9 cellular contexts compared by ENCODE assay signal in genomic region chr14:102138535-102138934, GRCh38. TPM values are rescaled to one million over a fixed set of nuclear protein-coding genes. Genes with fewer than 3 reads are reported as not detected.
A peak's percentile ranks its signal among the peaks of the same experiment; 100 is the strongest.
DNase-seq lines count a peak whose midpoint lies in the region; ATAC-seq, FAIRE-seq and TF ChIP-seq lines count a peak whose summit lies in the region.
"Had no signal": no experiment of that assay in that cellular context is flagged by ENCODE, and none has a peak within 500 bp of the region (broad histone marks: within the 10 kb centered on the region; RNA-seq: fewer than 3 reads in every experiment).

No MANE protein-coding gene starts in this region.

- H3K4ac ChIP-seq in mesendoderm (ENCODE audit: low read depth, low read length): no peak overlapping the region

- no peak for TF ChIP-seq POLR2A in HCT116 (IDR thresholded peaks at IDR 0.05; ENCODE audit: borderline replicate concordance, extremely low read depth, insufficient read depth, insufficient read length)
- no peak for TF ChIP-seq POLR2A in K562 (conservative IDR thresholded peaks at IDR 0.05)

- 0% methylated on average over 3 of the region's 3 CpGs for WGBS in K562 (ENCODE audit: insufficient coverage, low coverage, missing lambda C conversion rate)
- no CpG with 5 or more reads among the region's 3 CpGs for WGBS in mesendoderm (ENCODE audit: extremely low coverage, insufficient coverage, low lambda C conversion rate)

- H3K4me2 ChIP-seq in HCT116 (ENCODE audit: low read length) (peak overlapping the region; percentile 81), K562 (ENCODE audit: insufficient read depth, low read length) (peak overlapping the region; percentile 89), mesendoderm (ENCODE audit: low read length) (peak overlapping the region; percentile 33)

- no peaks in the 10 kb centered on the region for H3K9me2 ChIP-seq in HCT116 (ENCODE audit: insufficient read depth)

- peaks cover 6% of the 10 kb centered on the region; the same call in 1 of the 2 replicates for H4K20me1 ChIP-seq in HCT116 (ENCODE audit: insufficient read depth)
- peaks cover 10% of the 10 kb centered on the region; the same call in 1 of the 2 replicates for H4K20me1 ChIP-seq in K562 (replicated peaks; ENCODE audit: control insufficient read depth, insufficient read depth, low read length)

- no peak overlapping the region for H3K18ac ChIP-seq in mesendoderm (ENCODE audit: low read length)

- intact Hi-C loops in HCT116 (cut with micrococcal nuclease) (loop anchor here (2.0 to 5.0 kb wide), 2 partner anchors 176 kb away; partner anchors contain the start of gene DYNC1H1), K562 (cut with micrococcal nuclease) (no loop called here)

- H2BK5ac ChIP-seq in mesendoderm (ENCODE audit: low read length): no peak overlapping the region

- H3K79me1 ChIP-seq in mesendoderm (ENCODE audit: low read length): peaks cover 6% of the 10 kb centered on the region

- H2BK15ac ChIP-seq in mesendoderm (replicated peaks; ENCODE audit: low read depth): no peak overlapping the region

- in situ Hi-C loops in K562 (cut with MboI): no loop called here

- FAIRE-seq in K562 (lab: Jason Lieb, UNC): no peak
- FAIRE-seq: endometrium had no signal

- H3K9ac ChIP-seq in HCT116 (ENCODE audit: low read length): peak overlapping the region; percentile 89
- H3K9ac ChIP-seq in K562 (ENCODE audit: insufficient read depth in 1 of 2, low read depth in 2 of 2, low read length in 2 of 2): peak overlapping the region; percentile 64 to 93
- H3K9ac ChIP-seq in mesendoderm (ENCODE audit: low read length): peak overlapping the region; percentile 87

- no peak overlapping the region for H2BK120ac ChIP-seq in mesendoderm (ENCODE audit: low read depth, low read length)

- H2AFZ ChIP-seq in HCT116 (ENCODE audit: low read depth, low read length, poor library complexity, severe bottlenecking): no peak overlapping the region
- H2AFZ ChIP-seq in K562 (ENCODE audit: low read depth, low read length): peak overlapping the region; percentile 97

- POLR2A ChIA-PET in HCT116 (lab: Charles Lee) (interaction anchor here (1.0 kb wide), 1 partner anchor 51 kb away, joined by 3 read pairs; no protein-coding TSS in a partner anchor), K562 (lab: Yijun Ruan, JAX) (interaction anchor here (0.6 to 0.7 kb wide), 2 partner anchors 12 to 80 kb away, joined by 3 to 6 read pairs; no protein-coding TSS in a partner anchor)

- RAD21 ChIA-PET in HCT116 (lab: Charles Lee; ENCODE audit: low non-redundant PET in 1 of 2, low total read pairs in 2 of 2, uncharacterized antibody in 2 of 2, unreplicated experiment in 2 of 2): no interaction called here

- H3K27ac ChIP-seq in 22Rv1 (peak overlapping the region; percentile 79), HCT116 (ENCODE audit: low read depth, low read length) (peak overlapping the region; percentile 76; the same call in 1 of the 2 replicates), K562 (ENCODE audit: extremely low read depth, low read depth, low read length) (peak overlapping the region; percentile 69; the same call in 2 of the 3 replicates), mesendoderm (ENCODE audit: low read depth, low read length) (no peak overlapping the region)

- no peaks in the 10 kb centered on the region for H3K27me3 ChIP-seq in HCT116 (ENCODE audit: insufficient read depth, low read length)
- H3K27me3 ChIP-seq in K562 (ENCODE audit: control insufficient read depth in 2 of 2, insufficient read depth in 2 of 2, low read length in 2 of 2): no peaks in the 10 kb centered on the region
- no peaks in the 10 kb centered on the region for H3K27me3 ChIP-seq in mesendoderm (ENCODE audit: insufficient read depth, low read length, poor library complexity)

- H3K36me3 ChIP-seq in HCT116 (ENCODE audit: control insufficient read depth in 1 of 2, insufficient read depth in 2 of 2, low read length in 2 of 2) (no peaks in the 10 kb centered on the region), K562 (ENCODE audit: control insufficient read depth, insufficient read depth, low read length) (no peaks in the 10 kb centered on the region), mesendoderm (ENCODE audit: control insufficient read depth, insufficient read depth, low read length) (no peaks in the 10 kb centered on the region)

- CTCF ChIA-PET in HCT116 (lab: Charles Lee) (interaction anchor here (0.5 kb wide), 1 partner anchor 12 kb away, joined by 4 read pairs; no protein-coding TSS in a partner anchor), K562 (lab: Yijun Ruan, JAX; ENCODE audit: low intra/inter-chr PET ratio) (no interaction called here)

- H3K9me1 ChIP-seq in K562 (ENCODE audit: control insufficient read depth, insufficient read depth, low read length): no peaks in the 10 kb centered on the region

- TF ChIP-seq RAD21 in HCT116 (IDR thresholded peaks at IDR 0.05; ENCODE audit: low read depth) (no peak), K562 (CRISPR knock-in tag; conservative IDR thresholded peaks at IDR 0.05 in 1 of 2, IDR thresholded peaks at IDR 0.05 in 1 of 2) (no peak)

- ATAC-seq in HCT116 (no peak), K562 (no peak), GM21619 (IDR thresholded peaks at IDR 0.05; ENCODE audit: unreplicated experiment) (no peak)

- H3K56ac ChIP-seq in mesendoderm (ENCODE audit: low read length): peak overlapping the region; percentile 25

- H3K9me3 ChIP-seq in HCT116 (ENCODE audit: control insufficient read depth in 1 of 2, insufficient read depth in 1 of 2, low read depth in 1 of 2, low read length in 2 of 2) (no peaks in the 10 kb centered on the region), K562 (replicated peaks; ENCODE audit: control insufficient read depth, insufficient read depth, low read depth, low read length) (no peaks in the 10 kb centered on the region)

- no peak for DNase-seq in HCT116 (ENCODE audit: low read depth, low spot score)
- DNase-seq in K562 (ENCODE audit: extremely low read depth in 1 of 4, low spot score in 3 of 4): no peak
- no peak for DNase-seq in mesendoderm
- DNase-seq in effector CD8-positive, alpha-beta T cell (lab: John Stamatoyannopoulos, UW): no peak
- no peak for DNase-seq in T1000 (lab: John Stamatoyannopoulos, UW)
- no peak for DNase-seq in NCI-H524 (lab: John Stamatoyannopoulos, UW)

- H4K8ac ChIP-seq in mesendoderm (ENCODE audit: low read depth, low read length): no peak overlapping the region

- TF ChIP-seq EP300 in K562 (IDR thresholded peaks at IDR 0.05; ENCODE audit: low read length): no peak

- peaks cover 52% of the 10 kb centered on the region for H3K79me2 ChIP-seq in HCT116 (ENCODE audit: insufficient read depth, low read length)
- peaks cover 51% of the 10 kb centered on the region for H3K79me2 ChIP-seq in K562 (ENCODE audit: control insufficient read depth, insufficient read depth, low read length)
- H3K79me2 ChIP-seq in mesendoderm (ENCODE audit: control insufficient read depth, insufficient read depth, low read length): peaks cover 20% of the 10 kb centered on the region

- no peak overlapping the region for H3K23ac ChIP-seq in mesendoderm (ENCODE audit: low read length)

- BruUV-seq in HCT116 (replicated peaks; lab: Mats Ljungman, UMichigan) (TSS peak; percentile 75), K562 (replicated peaks; lab: Mats Ljungman, UMichigan) (no TSS peak)

- no peak overlapping the region for H2AK5ac ChIP-seq in mesendoderm (ENCODE audit: low read length)

- no peak overlapping the region for H4K5ac ChIP-seq in mesendoderm (ENCODE audit: low read length)

- H3K4me1 ChIP-seq in HCT116 (ENCODE audit: control insufficient read depth in 1 of 2, insufficient read depth in 2 of 2, low read length in 2 of 2): peaks cover 5 to 16% of the 10 kb centered on the region in 2 experiments; a peak in 3 of 4 replicates
- H3K4me1 ChIP-seq in K562 (replicated peaks in 1 of 2; ENCODE audit: control insufficient read depth in 2 of 2, insufficient read depth in 2 of 2, low read length in 2 of 2): peaks cover 3 to 12% of the 10 kb centered on the region in 2 experiments; a peak in 3 of 5 replicates
- peaks cover 2% of the 10 kb centered on the region for H3K4me1 ChIP-seq in mesendoderm (ENCODE audit: control insufficient read depth, low read depth, low read length)

- H3K4me3 ChIP-seq in HCT116 (replicated peaks in 1 of 2; ENCODE audit: low read depth in 1 of 2, low read length in 2 of 2) (peak overlapping the region; percentile 83 to 91), K562 (peak overlapping the region; percentile 87), mesendoderm (ENCODE audit: low read length) (peak overlapping the region; percentile 85)

- TF ChIP-seq CTCF in 22Rv1 (IDR thresholded peaks at IDR 0.05) (no peak), HCT116 (IDR thresholded peaks at IDR 0.05 in 2 of 3, conservative IDR thresholded peaks at IDR 0.05 in 1 of 3; ENCODE audit: borderline replicate concordance in 1 of 3, insufficient read depth in 1 of 3, low read depth in 2 of 3, low read length in 2 of 3) (no peak), K562 (IDR thresholded peaks at IDR 0.05 in 2 of 3, conservative IDR thresholded peaks at IDR 0.05 in 1 of 3; ENCODE audit: insufficient read depth in 2 of 3, low read depth in 1 of 3, low read length in 3 of 3) (no peak)

RNA-seq across cellular contexts. Expression of gene WDR20, which starts 1.2 kb away (rescaled TPM):
- total RNA-seq in HCT116 (2021; ENCODE audit: unreplicated experiment) (21.1 TPM), K562 (2014; rRNA removed) (8.0 and 9.6 TPM in 2 replicates), K562 (2014; rRNA removed; fragmentation: Illumina TruSeq; extraction: Trizol) (12.1 and 13.9 TPM in 2 replicates), K562 (2015; rRNA removed; fragmentation: Illumina TruSeq; extraction: Trizol) (14.7 and 15.3 TPM in 2 replicates), K562 (2021) (13.3 and 16.6 TPM in 2 replicates)
- polyA plus RNA-seq in HCT116 (2012): 10.6 and 12.0 TPM in 2 replicates
- total RNA-seq in K562 (2011; cell fraction: chromatin; rRNA removed; ENCODE audit: low replicate concordance): 40.2 and 51.8 TPM in 2 replicates
- total RNA-seq in K562 (2011; cell fraction: nucleolus; rRNA removed): 22.0 and 24.1 TPM in 2 replicates
- 41.4 and 49.4 TPM in 2 replicates for total RNA-seq in K562 (2011; cell fraction: nucleoplasm; rRNA removed)
- polyA plus RNA-seq in K562 (2011; rRNA removed) (10.0 and 11.8 TPM in 2 replicates), K562 (2014; fragmentation: Illumina TruSeq; extraction: Trizol) (10.2 and 10.5 TPM in 2 replicates), K562 (2014; fragmentation: Nextera tagmentation; extraction: Ambion mirVana) (10 to 100 TPM in 1 of 2 experiments, 1 to 10 TPM in 1; 7.0 to 12.1 TPM), K562 (2014; rRNA removed) (9.4 and 11.7 TPM in 2 replicates)
- polyA plus RNA-seq in K562 (2011; cell fraction: cytosol; rRNA removed): 8.6 and 8.7 TPM in 2 replicates
- 12.1 and 12.4 TPM in 2 replicates for polyA plus RNA-seq in K562 (2011; cell fraction: nucleus; rRNA removed)
- 7.8 and 9.6 TPM in 2 replicates for polyA plus RNA-seq in K562 (2012)
- 23.3 and 23.9 TPM in 2 replicates for polyA minus RNA-seq in K562 (2011; rRNA and poly(A)+ RNA removed)
- polyA minus RNA-seq in K562 (2011; cell fraction: cytosol; rRNA and poly(A)+ RNA removed): 11.5 and 17.4 TPM in 2 replicates
- 7.7 and 15.2 TPM in 2 replicates for polyA minus RNA-seq in K562 (2011; cell fraction: nucleus; rRNA and poly(A)+ RNA removed)
- 15.4 TPM for polyA plus RNA-seq in mesendoderm (2013, experiment 1 of 2)
- 14.5 TPM for polyA plus RNA-seq in mesendoderm (2013, experiment 2 of 2)

RNA-seq across cellular contexts. Expression of gene HSP90AA1, which starts 51.7 kb away (rescaled TPM):
- total RNA-seq in HCT116 (2021; ENCODE audit: unreplicated experiment) (1,380 TPM), K562 (2014; rRNA removed) (578 and 630 TPM in 2 replicates), K562 (2014; rRNA removed; fragmentation: Illumina TruSeq; extraction: Trizol) (496 and 561 TPM in 2 replicates), K562 (2015; rRNA removed; fragmentation: Illumina TruSeq; extraction: Trizol) (376 and 377 TPM in 2 replicates), K562 (2021) (895 and 957 TPM in 2 replicates)
- polyA plus RNA-seq in HCT116 (2012): 597 and 977 TPM in 2 replicates
- total RNA-seq in K562 (2011; cell fraction: chromatin; rRNA removed; ENCODE audit: low replicate concordance): 297 and 1,009 TPM in 2 replicates
- total RNA-seq in K562 (2011; cell fraction: nucleolus; rRNA removed): 170 and 251 TPM in 2 replicates
- total RNA-seq in K562 (2011; cell fraction: nucleoplasm; rRNA removed): 335 and 379 TPM in 2 replicates
- polyA plus RNA-seq in K562 (2011; rRNA removed) (1,094 and 1,547 TPM in 2 replicates), K562 (2014; fragmentation: Illumina TruSeq; extraction: Trizol) (1,640 and 1,731 TPM in 2 replicates), K562 (2014; fragmentation: Nextera tagmentation; extraction: Ambion mirVana) (1,000 to 10,000 TPM in 1 of 2 experiments, 100 to 1,000 TPM in 1; 787 to 1,003 TPM), K562 (2014; rRNA removed) (879 and 956 TPM in 2 replicates)
- 239 and 550 TPM in 2 replicates for polyA plus RNA-seq in K562 (2011; cell fraction: cytosol; rRNA removed)
- polyA plus RNA-seq in K562 (2011; cell fraction: nucleus; rRNA removed): 154 and 294 TPM in 2 replicates
- polyA plus RNA-seq in K562 (2012): 370 and 1,431 TPM in 2 replicates
- polyA minus RNA-seq in K562 (2011; rRNA and poly(A)+ RNA removed): 1,917 and 1,981 TPM in 2 replicates
- 1,324 and 1,529 TPM in 2 replicates for polyA minus RNA-seq in K562 (2011; cell fraction: cytosol; rRNA and poly(A)+ RNA removed)
- 126 and 337 TPM in 2 replicates for polyA minus RNA-seq in K562 (2011; cell fraction: nucleus; rRNA and poly(A)+ RNA removed)
- polyA plus RNA-seq in mesendoderm (2013, experiment 1 of 2): 1,232 TPM
- 1,230 TPM for polyA plus RNA-seq in mesendoderm (2013, experiment 2 of 2)

Comparison
In these comparisons a context has a peak if more than half of its experiments do, and no peak if none do; other contexts are left out.
1. H3K4me2 ChIP-seq: peak in every context shown above with its lines; median percentile 89 in K562; 81 in HCT116; 33 in mesendoderm.